ENCODE assay signal across 34 cellular contexts in genomic region chr3:38988955-38989354, GRCh38.
"Had no signal": no experiment of that assay in that cellular context is flagged by ENCODE, and none has a peak within 500 bp of the region (broad histone marks: within the 10 kb centered on the region; RNA-seq: fewer than 3 reads in every experiment).

No MANE protein-coding gene starts in this region.

- H3K36me3 Mint-ChIP-seq: activated CD4-positive, alpha-beta memory T cell treated with anti-CD3 and anti-CD28 coated beads for 36 hours; activated CD8-positive, alpha-beta memory T cell treated with anti-CD3 and anti-CD28 coated beads, Interleukin-2, amount 10 ng/mL, durations not matched to agents 7 days and 5 days; activated naive CD4-positive, alpha-beta T cell treated with anti-CD3 and anti-CD28 coated beads, Interleukin-2, amount 50 U/mL, for 24 hours; activated naive CD8-positive, alpha-beta T cell treated with anti-CD3 and anti-CD28 coated beads for 36 hours had no signal

- H3K4me3 Mint-ChIP-seq: activated B cell treated with CpG ODN at 0.5 μM for 24 hours; activated CD4-positive, alpha-beta memory T cell treated with anti-CD3 and anti-CD28 coated beads for 36 hours; activated CD4-positive, alpha-beta T cell treated with anti-CD3 and anti-CD28 coated beads for 36 hours; activated CD4-positive, alpha-beta T cell treated with anti-CD3 and anti-CD28 coated beads, Interleukin-2, amount 10 ng/mL, durations not matched to agents 24 days and 14 days; activated CD8-positive, alpha-beta memory T cell treated with anti-CD3 and anti-CD28 coated beads, Interleukin-2, amount 10 ng/mL, durations not matched to agents 7 days and 5 days; activated CD8-positive, alpha-beta T cell treated with anti-CD3 and anti-CD28 coated beads, Interleukin-2, amount 10 ng/mL, durations not matched to agents 7 days and 5 days; activated naive CD4-positive, alpha-beta T cell treated with anti-CD3 and anti-CD28 coated beads for 36 hours; activated naive CD4-positive, alpha-beta T cell treated with anti-CD3 and anti-CD28 coated beads, Interleukin-2, amount 50 U/mL, for 24 hours; activated naive CD8-positive, alpha-beta T cell treated with anti-CD3 and anti-CD28 coated beads for 36 hours; activated naive CD8-positive, alpha-beta T cell treated with anti-CD3 and anti-CD28 coated beads, Interleukin-2, amount 50 U/mL, for 24 hours; activated T-helper 1 cell treated with anti-CD3 and anti-CD28 coated beads, Interleukin-12 subunit alpha, Interleukin-12 subunit beta, Interleukin-2, Interleukin-4 antibody, amounts not matched to agents 30 ng/mL and 10 ng/mL and 1 ng/mL, durations not matched to agents 14 hours and 24 hours and 36 hours; effector memory CD8-positive, alpha-beta T cell; T-helper 1 cell treated with Interleukin-12 subunit alpha and Interleukin-12 subunit beta and Interleukin-4 antibody, amounts not matched to agents 30 μg/mL and 1 μg/mL, for 36 hours had no signal

- H3K4me1 Mint-ChIP-seq: activated B cell treated with CpG ODN at 0.5 μM for 24 hours; activated CD4-positive, alpha-beta T cell treated with anti-CD3 and anti-CD28 coated beads for 36 hours; activated CD4-positive, alpha-beta T cell treated with anti-CD3 and anti-CD28 coated beads, Interleukin-2, amount 10 ng/mL, durations not matched to agents 24 days and 14 days; activated CD8-positive, alpha-beta memory T cell treated with anti-CD3 and anti-CD28 coated beads, Interleukin-2, amount 10 ng/mL, durations not matched to agents 7 days and 5 days; activated naive CD4-positive, alpha-beta T cell treated with anti-CD3 and anti-CD28 coated beads, Interleukin-2, amount 50 U/mL, for 24 hours; activated naive CD8-positive, alpha-beta T cell treated with anti-CD3 and anti-CD28 coated beads for 36 hours; activated naive CD8-positive, alpha-beta T cell treated with anti-CD3 and anti-CD28 coated beads, Interleukin-2, amount 50 U/mL, for 24 hours had no signal

- ATAC-seq: activated CD4-positive, alpha-beta T cell treated with anti-CD3 and anti-CD28 coated beads for 36 hours; activated CD8-positive, alpha-beta memory T cell treated with anti-CD3 and anti-CD28 coated beads, Interleukin-2, amount 10 ng/mL, durations not matched to agents 7 days and 5 days; activated CD8-positive, alpha-beta T cell treated with anti-CD3 and anti-CD28 coated beads, Interleukin-2, amount 10 ng/mL, durations not matched to agents 7 days and 5 days; activated naive CD8-positive, alpha-beta T cell treated with anti-CD3 and anti-CD28 coated beads, Interleukin-2, amount 50 U/mL, for 24 hours; body of pancreas; effector memory CD8-positive, alpha-beta T cell; gastroesophageal sphincter; heart right ventricle had no signal

- H3K27ac Mint-ChIP-seq: activated B cell treated with CpG ODN at 0.5 μM for 24 hours; activated CD4-positive, alpha-beta memory T cell treated with anti-CD3 and anti-CD28 coated beads for 36 hours; activated CD4-positive, alpha-beta T cell treated with anti-CD3 and anti-CD28 coated beads for 36 hours; activated CD4-positive, alpha-beta T cell treated with anti-CD3 and anti-CD28 coated beads, Interleukin-2, amount 10 ng/mL, durations not matched to agents 24 days and 14 days; activated CD8-positive, alpha-beta memory T cell treated with anti-CD3 and anti-CD28 coated beads, Interleukin-2, amount 10 ng/mL, durations not matched to agents 7 days and 5 days; activated CD8-positive, alpha-beta T cell treated with anti-CD3 and anti-CD28 coated beads, Interleukin-2, amount 10 ng/mL, durations not matched to agents 7 days and 5 days; activated naive CD4-positive, alpha-beta T cell treated with anti-CD3 and anti-CD28 coated beads for 36 hours; activated naive CD4-positive, alpha-beta T cell treated with anti-CD3 and anti-CD28 coated beads, Interleukin-2, amount 50 U/mL, for 24 hours; activated naive CD8-positive, alpha-beta T cell treated with anti-CD3 and anti-CD28 coated beads for 36 hours; activated naive CD8-positive, alpha-beta T cell treated with anti-CD3 and anti-CD28 coated beads, Interleukin-2, amount 50 U/mL, for 24 hours; activated T-helper 1 cell treated with anti-CD3 and anti-CD28 coated beads, Interleukin-12 subunit alpha, Interleukin-12 subunit beta, Interleukin-2, Interleukin-4 antibody, amounts not matched to agents 30 ng/mL and 10 ng/mL and 1 ng/mL, durations not matched to agents 14 hours and 24 hours and 36 hours; activated T-helper 2 cell treated with anti-CD3 and anti-CD28 coated beads, Interferon-gamma antibody, Interleukin-2, Interleukin-4, amounts not matched to agents 10 μg/mL and 5 μg/mL and 100 μg/mL, durations not matched to agents 14 hours and 24 hours and 36 hours; effector memory CD8-positive, alpha-beta T cell; T-helper 1 cell treated with Interleukin-12 subunit alpha and Interleukin-12 subunit beta and Interleukin-4 antibody, amounts not matched to agents 30 μg/mL and 1 μg/mL, for 36 hours had no signal

- H3K27ac ChIP-seq: adrenal gland, body of pancreas, esophagus squamous epithelium, gastroesophageal sphincter, heart right ventricle, WERI-Rb-1 had no signal

- H3K4me1 ChIP-seq: adrenal gland, body of pancreas, esophagus squamous epithelium, gastroesophageal sphincter, heart right ventricle had no signal

- H3K9me3 Mint-ChIP-seq: activated B cell treated with CpG ODN at 0.5 μM for 24 hours; activated CD4-positive, alpha-beta memory T cell treated with anti-CD3 and anti-CD28 coated beads for 36 hours; activated CD4-positive, alpha-beta T cell treated with anti-CD3 and anti-CD28 coated beads, Interleukin-2, amount 10 ng/mL, durations not matched to agents 24 days and 14 days; activated naive CD4-positive, alpha-beta T cell treated with anti-CD3 and anti-CD28 coated beads for 36 hours; activated naive CD4-positive, alpha-beta T cell treated with anti-CD3 and anti-CD28 coated beads, Interleukin-2, amount 50 U/mL, for 24 hours; activated naive CD8-positive, alpha-beta T cell treated with anti-CD3 and anti-CD28 coated beads for 36 hours; activated naive CD8-positive, alpha-beta T cell treated with anti-CD3 and anti-CD28 coated beads, Interleukin-2, amount 50 U/mL, for 24 hours; activated T-helper 1 cell treated with anti-CD3 and anti-CD28 coated beads, Interleukin-12 subunit alpha, Interleukin-12 subunit beta, Interleukin-2, Interleukin-4 antibody, amounts not matched to agents 30 ng/mL and 10 ng/mL and 1 ng/mL, durations not matched to agents 14 hours and 24 hours and 36 hours; activated T-helper 2 cell treated with anti-CD3 and anti-CD28 coated beads, Interferon-gamma antibody, Interleukin-2, Interleukin-4, amounts not matched to agents 10 μg/mL and 5 μg/mL and 100 μg/mL, durations not matched to agents 14 hours and 24 hours and 36 hours; effector memory CD8-positive, alpha-beta T cell; T-helper 1 cell treated with Interleukin-12 subunit alpha and Interleukin-12 subunit beta and Interleukin-4 antibody, amounts not matched to agents 30 μg/mL and 1 μg/mL, for 36 hours had no signal

- H3K4me3 ChIP-seq: adrenal gland, body of pancreas, esophagus squamous epithelium, gastroesophageal sphincter, heart right ventricle had no signal

- DNase-seq: activated B cell treated with CpG ODN at 0.5 μM for 24 hours; activated CD4-positive, alpha-beta memory T cell treated with anti-CD3 and anti-CD28 coated beads for 36 hours; activated CD4-positive, alpha-beta T cell treated with anti-CD3 and anti-CD28 coated beads for 36 hours; activated CD4-positive, alpha-beta T cell treated with anti-CD3 and anti-CD28 coated beads, Interleukin-2, amount 10 ng/mL, durations not matched to agents 24 days and 14 days; activated CD4-positive, CD25-positive, alpha-beta regulatory T cell treated with anti-CD3 and anti-CD28 coated beads, Interleukin-2, amount 50 U/mL, for 72 hours; activated CD8-positive, alpha-beta memory T cell treated with anti-CD3 and anti-CD28 coated beads, Interleukin-2, amount 10 ng/mL, durations not matched to agents 7 days and 5 days; activated CD8-positive, alpha-beta memory T cell treated with anti-CD3 and anti-CD28 coated beads, Interleukin-2, amount 50 U/mL, for 4 hours; activated CD8-positive, alpha-beta T cell treated with anti-CD3 and anti-CD28 coated beads, Interleukin-2, amount 10 ng/mL, durations not matched to agents 7 days and 5 days; activated effector memory CD4-positive, alpha-beta T cell treated with anti-CD3 and anti-CD28 coated beads, Interleukin-2, amount 50 U/mL, for 16 hours; activated naive CD4-positive, alpha-beta T cell treated with anti-CD3 and anti-CD28 coated beads for 36 hours; activated naive CD8-positive, alpha-beta T cell treated with anti-CD3 and anti-CD28 coated beads for 36 hours; activated naive CD8-positive, alpha-beta T cell treated with anti-CD3 and anti-CD28 coated beads, Interleukin-2, amount 50 U/mL, for 24 hours; activated T-cell treated with anti-CD3 and anti-CD28 coated beads, Interleukin-2, amount 50 U/mL, for 1 hour; activated T-cell treated with anti-CD3 and anti-CD28 coated beads, Interleukin-2, amount 50 U/mL, for 48 hours; adrenal gland; amygdala; aorta; body of pancreas; caudate nucleus; cortex of kidney; dermis blood vessel endothelial cell; effector CD4-positive, alpha-beta T cell; effector memory CD8-positive, alpha-beta T cell; erythroblast; esophagus squamous epithelium; foreskin melanocyte; heart right ventricle; T-helper 9 cell; WERI-Rb-1 had no signal

- H3K27me3 ChIP-seq: adrenal gland, body of pancreas had no signal

- H3K36me3 ChIP-seq: adrenal gland, esophagus squamous epithelium, gastroesophageal sphincter, heart right ventricle, WERI-Rb-1 had no signal

- H3K9me3 ChIP-seq: adrenal gland, body of pancreas, esophagus squamous epithelium, gastroesophageal sphincter, heart right ventricle had no signal
